In the genomic region with DNA sequence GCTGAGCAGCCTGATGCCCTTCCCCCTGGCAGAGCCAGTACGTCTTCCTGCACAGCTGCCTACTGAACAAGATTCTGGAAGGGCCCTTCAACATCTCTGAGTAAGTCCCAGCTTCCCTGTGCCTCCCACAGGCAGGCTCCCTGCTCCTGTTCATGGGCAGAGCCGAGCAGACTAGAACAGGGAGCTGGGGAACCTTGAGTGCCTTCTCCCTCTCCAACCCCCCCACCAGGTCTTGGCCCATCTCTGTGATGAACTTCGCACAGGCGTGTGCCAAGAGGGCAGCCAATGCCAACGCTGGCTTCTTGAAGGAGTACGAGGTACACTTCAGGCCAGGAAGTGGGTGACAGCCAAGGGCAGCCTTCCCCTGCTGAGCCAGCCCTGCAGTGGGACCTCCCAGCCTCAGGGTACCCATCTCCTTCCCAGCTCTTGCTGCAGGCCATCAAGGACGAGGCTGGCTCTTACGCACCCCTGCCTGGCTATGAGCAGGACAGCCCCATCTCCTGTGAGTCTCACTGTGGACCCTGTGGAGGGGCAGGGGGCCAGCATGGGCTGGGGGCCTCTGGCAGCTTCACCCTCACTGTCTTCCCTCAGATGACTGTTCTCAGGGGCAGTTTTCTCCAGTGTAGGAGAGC, we compare ENCODE assay signal across 23 cellular contexts. TPM values are rescaled to one million over a fixed set of nuclear protein-coding genes. Genes with fewer than 3 reads are reported as not detected.
A peak's percentile ranks its signal among the peaks of the same experiment; 100 is the strongest.
DNase-seq lines count a peak whose midpoint lies in the region; ATAC-seq, FAIRE-seq and TF ChIP-seq lines count a peak whose summit lies in the region.
"Had no signal": no experiment of that assay in that cellular context is flagged by ENCODE, and none has a peak within 500 bp of the region (broad histone marks: within the 10 kb centered on the region; RNA-seq: fewer than 3 reads in every experiment).

No MANE protein-coding gene starts in this region.

- no peak for FAIRE-seq in H54 (lab: Jason Lieb, UNC)
- FAIRE-seq: GM12891 had no signal

- H3K4me3 Mint-ChIP-seq in activated CD4-positive, alpha-beta memory T cell treated with anti-CD3 and anti-CD28 coated beads for 36 hours, result no peak overlapping the region
- H3K4me3 Mint-ChIP-seq: CD4-positive, alpha-beta T cell; IgD-negative memory B cell had no signal

- no peak overlapping the region for H3K9ac ChIP-seq in colonic mucosa (ENCODE audit: low read depth in 2 of 2, low read length in 2 of 2)
- H3K9ac ChIP-seq: GM23248 had no signal

- peaks cover under 1% of the 10 kb centered on the region for H3K27me3 Mint-ChIP-seq in activated CD4-positive, alpha-beta memory T cell treated with anti-CD3 and anti-CD28 coated beads for 36 hours
- H3K27me3 Mint-ChIP-seq: CD4-positive, alpha-beta T cell had no signal

- H3K27ac Mint-ChIP-seq in activated CD4-positive, alpha-beta memory T cell treated with anti-CD3 and anti-CD28 coated beads for 36 hours, result no peak overlapping the region
- H3K27ac Mint-ChIP-seq: CD4-positive, alpha-beta T cell; IgD-negative memory B cell had no signal

- H3K4me1 ChIP-seq in colonic mucosa, result no peaks in the 10 kb centered on the region
- H3K4me1 ChIP-seq in left lung, result no peaks in the 10 kb centered on the region
- H3K4me1 ChIP-seq in osteoblast (ENCODE audit: insufficient read depth, low read length), result peaks cover 6% of the 10 kb centered on the region
- peaks cover 0 to 12% (median 4%) of the 10 kb centered on the region in 4 donors for H3K4me1 ChIP-seq in upper lobe of left lung
- H3K4me1 ChIP-seq: SJSA1 had no signal

- WGBS in upper lobe of left lung, 2 donors, result 56 to 60% methylated on average over 1 to 8 of the region's 8 CpGs

- intact Hi-C loops in colonic mucosa (cut with DNase I) (loop anchor here (5.0 kb wide), 1 partner anchor 530 kb away; no protein-coding TSS in a partner anchor), left lung (cut with DNase I) (loop anchor here in 1 of 2 donors (5.0 to 10.0 kb wide), 2 partner anchors 130 to 528 kb away; a partner anchor contains a TSS)
- intact Hi-C loops in activated CD4-positive, alpha-beta memory T cell treated with anti-CD3 and anti-CD28 coated beads for 36 hours (cut with micrococcal nuclease), result loop anchor here (10.0 kb wide), 1 partner anchor 528 kb away; a partner anchor contains a TSS

- H4K20me1 ChIP-seq in osteoblast (ENCODE audit: insufficient read depth, low read length), result no peaks in the 10 kb centered on the region

- no peak overlapping the region for H3K4me2 ChIP-seq in osteoblast (ENCODE audit: insufficient read depth, low read length)

- no peaks in the 10 kb centered on the region for H3K79me2 ChIP-seq in osteoblast (ENCODE audit: insufficient read depth, low read length)

- H3K9me3 Mint-ChIP-seq in activated CD4-positive, alpha-beta memory T cell treated with anti-CD3 and anti-CD28 coated beads for 36 hours, result no peaks in the 10 kb centered on the region
- H3K9me3 Mint-ChIP-seq: CD4-positive, alpha-beta T cell; IgD-negative memory B cell had no signal

- POLR2A ChIA-PET in activated CD4-positive, alpha-beta memory T cell treated with anti-CD3 and anti-CD28 coated beads for 36 hours (lab: Charles Lee), result interaction anchor here (1.0 kb wide), 1 partner anchor 22 kb away, joined by 4 read pairs; no protein-coding TSS in a partner anchor

- H3K9me3 ChIP-seq in colonic mucosa, result no peaks in the 10 kb centered on the region
- H3K9me3 ChIP-seq in left lung, result no peaks in the 10 kb centered on the region
- no peaks in the 10 kb centered on the region for H3K9me3 ChIP-seq in osteoblast (ENCODE audit: low read depth, low read length)
- H3K9me3 ChIP-seq in upper lobe of left lung, result no peaks in the 10 kb centered on the region
- H3K9me3 ChIP-seq: Caco-2, SJSA1 had no signal

- peaks cover 8% of the 10 kb centered on the region for H3K4me1 Mint-ChIP-seq in activated CD4-positive, alpha-beta memory T cell treated with anti-CD3 and anti-CD28 coated beads for 36 hours (ENCODE audit: low read depth)
- H3K4me1 Mint-ChIP-seq: IgD-negative memory B cell had no signal

- H3K4me3 ChIP-seq in colonic mucosa, result no peak overlapping the region
- H3K4me3 ChIP-seq in left lung, result no peak overlapping the region
- no peak overlapping the region for H3K4me3 ChIP-seq in osteoblast (ENCODE audit: insufficient read depth, low read length)
- no peak overlapping the region for H3K4me3 ChIP-seq in upper lobe of left lung
- H3K4me3 ChIP-seq: GM23248, SJSA1 had no signal

- CTCF ChIA-PET in activated CD4-positive, alpha-beta memory T cell treated with anti-CD3 and anti-CD28 coated beads for 36 hours (lab: Charles Lee), result interaction anchor here (0.6 to 7.1 kb wide), 5 partner anchors 14 to 176 kb away, joined by 3 to 50 read pairs (median 5); a partner anchor contains a TSS

- no peak overlapping the region for H2AFZ ChIP-seq in osteoblast (ENCODE audit: low read length)
- H2AFZ ChIP-seq: GM23248 had no signal

- H3K36me3 Mint-ChIP-seq in activated CD4-positive, alpha-beta memory T cell treated with anti-CD3 and anti-CD28 coated beads for 36 hours, result no peaks in the 10 kb centered on the region
- H3K36me3 Mint-ChIP-seq: IgD-negative memory B cell had no signal

- DNase-seq in colonic mucosa (peak; percentile 85), left lung (no peak), osteoblast (ENCODE audit: insufficient read length, low spot score, missing footprints) (peak; percentile 86), upper lobe of left lung (peak; percentile 50 to 66), globus pallidus (ENCODE audit: low spot score) (no peak), H54 (ENCODE audit: insufficient read length, low spot score) (no peak)
- DNase-seq in activated CD4-positive, alpha-beta memory T cell treated with anti-CD3 and anti-CD28 coated beads for 36 hours, result no peak
- DNase-seq: Caco-2; CD4-positive, alpha-beta T cell; GM23248; Kasumi-1; NCI-H1417 treated with DMSO at 0.1 percent for 48 hours; NCI-H187; NCI-H446; NCI-H526 had no signal

- H3K27ac ChIP-seq in colonic mucosa (no peak overlapping the region), left lung (no peak overlapping the region), osteoblast (ENCODE audit: low read depth, low read length) (no peak overlapping the region), upper lobe of left lung (no peak overlapping the region)
- H3K27ac ChIP-seq: GM23248, SJSA1 had no signal

- TF ChIP-seq EP300 in upper lobe of left lung (IDR thresholded peaks at IDR 0.05), result no peak

- TF ChIP-seq POLR2A in upper lobe of left lung (IDR thresholded peaks at IDR 0.05) (no peak), H54 (IDR thresholded peaks at IDR 0.05; ENCODE audit: low read depth, low read length) (no peak)

- ATAC-seq in left lung (peak; percentile 76), upper lobe of left lung (ENCODE audit: low FRiP score in 2 of 2) (peak in 1 of 2 donors; percentile 50), HG02588 (IDR thresholded peaks at IDR 0.05; ENCODE audit: unreplicated experiment) (no peak)
- ATAC-seq: Right ventricle myocardium inferior had no signal

- no peaks in the 10 kb centered on the region for H3K36me3 ChIP-seq in colonic mucosa
- no peaks in the 10 kb centered on the region for H3K36me3 ChIP-seq in left lung
- no peaks in the 10 kb centered on the region for H3K36me3 ChIP-seq in osteoblast (ENCODE audit: insufficient read depth, low read length)
- H3K36me3 ChIP-seq in upper lobe of left lung, result no peaks in the 10 kb centered on the region
- H3K36me3 ChIP-seq: SJSA1 had no signal

- TF ChIP-seq CTCF in colonic mucosa (IDR thresholded peaks at IDR 0.05) (no peak), left lung (IDR thresholded peaks at IDR 0.05) (no peak), osteoblast (IDR thresholded peaks at IDR 0.05; ENCODE audit: extremely low read depth, low read depth, low read length) (no peak), upper lobe of left lung (IDR thresholded peaks at IDR 0.05) (no peak)

- H3K27me3 ChIP-seq in colonic mucosa, result no peaks in the 10 kb centered on the region
- peaks cover 0 to 26% of the 10 kb centered on the region in 2 donors for H3K27me3 ChIP-seq in left lung
- H3K27me3 ChIP-seq in osteoblast (ENCODE audit: insufficient read depth, low read length), result peaks cover 15% of the 10 kb centered on the region
- H3K27me3 ChIP-seq in upper lobe of left lung, result no peaks in the 10 kb centered on the region
- H3K27me3 ChIP-seq: SJSA1 had no signal

RNA-seq across cellular contexts. Expression of a gene that starts 6.4 kb away (rescaled TPM):
- total RNA-seq in colonic mucosa (1 to 10 TPM; 1.3 to 1.6 TPM), left lung (1 to 10 TPM; 1.5 TPM), osteoblast (not detected in 2 replicates), upper lobe of left lung (1 to 10 TPM in 3 of 6 donors, under 1 TPM in 3; 0.46 to 5.2 (median 1.1) TPM)
- total RNA-seq in activated CD4-positive, alpha-beta memory T cell treated with anti-CD3 and anti-CD28 coated beads for 36 hours, result under 1 TPM; 0.05 to 0.10 TPM
- total RNA-seq: G401, GM23248, OCI-LY7, SJSA1 had no signal

RNA-seq across cellular contexts. Expression of a gene that starts 26.8 kb away (rescaled TPM):
- 1 to 10 TPM; 2.0 to 2.9 TPM for total RNA-seq in colonic mucosa
- 10 to 100 TPM in 1 of 2 donors, 1 to 10 TPM in 1; 2.7 to 11.7 TPM for total RNA-seq in left lung
- not detected in 2 replicates for total RNA-seq in osteoblast
- 1 to 10 TPM; 4.6 to 9.3 (median 7.7) TPM for total RNA-seq in upper lobe of left lung
- total RNA-seq in activated CD4-positive, alpha-beta memory T cell treated with anti-CD3 and anti-CD28 coated beads for 36 hours, result 100 to 1,000 TPM; 197 to 199 TPM
- total RNA-seq: Caco-2, G401, GM23248, MCF 10A, SJSA1 had no signal

RNA-seq across cellular contexts. Expression of a gene that starts 42.6 kb away (rescaled TPM):
- total RNA-seq in colonic mucosa (10 to 100 TPM; 30.3 to 57.0 TPM), left lung (100 to 1,000 TPM in 1 of 2 donors, 10 to 100 TPM in 1; 91.2 to 112 TPM), osteoblast (24.2 and 25.0 TPM in 2 replicates), upper lobe of left lung (10 to 100 TPM; 65.7 to 96.3 (median 88.4) TPM)
- total RNA-seq in activated CD4-positive, alpha-beta memory T cell treated with anti-CD3 and anti-CD28 coated beads for 36 hours, result 10 to 100 TPM; 38.2 to 40.4 TPM

Comparison
In these comparisons a context has a peak if more than half of its experiments do, and no peak if none do; other contexts are left out.
1. DNase-seq: peak in colonic mucosa (single experiment), osteoblast (single experiment) and upper lobe of left lung (2 of 2); none in left lung (0 of 2), activated CD4-positive, alpha-beta memory T cell treated with anti-CD3 and anti-CD28 coated beads for 36 hours (single experiment), globus pallidus (single experiment) and H54 (single experiment).
2. RNA of a gene that starts 26.8 kb away (total RNA-seq): 197 to 199 TPM in activated CD4-positive, alpha-beta memory T cell treated with anti-CD3 and anti-CD28 coated beads for 36 hours; 2.7 to 11.7 TPM in left lung, 4.6 to 9.3 TPM in upper lobe of left lung, 2.0 to 2.9 TPM in colonic mucosa and not detected in osteoblast; every median in the first group is over 10 times any median in the second.